In genomic region chr11:17611503-17612220, GRCh38 we compare ENCODE assay signal across 23 cellular contexts.
"Had no signal": no experiment of that assay in that cellular context is flagged by ENCODE, and none has a peak within 500 bp of the region (broad histone marks: within the 10 kb centered on the region; RNA-seq: fewer than 3 reads in every experiment).

No MANE protein-coding gene starts in this region.

- H3K79me2 ChIP-seq: hepatocyte had no signal

- H3K4me2 ChIP-seq: hepatocyte had no signal

- H3K4me1 Mint-ChIP-seq: activated B cell treated with CpG ODN at 0.5 μM for 24 hours; memory B cell; stimulated activated memory B cell treated with anti-CD40 and anti-IgM and Interleukin-4, amounts not matched to agents 10 μg/mL and 1 μg/mL and 100 μg/mL, for 72 hours had no signal

- H3K36me3 Mint-ChIP-seq: activated naive CD8-positive, alpha-beta T cell; memory B cell; natural killer cell treated with Interleukin-12 subunit alpha and Interleukin-12 subunit beta and Interleukin-15 and Interleukin-18, amount 100 ng/mL, for 72 hours; stimulated activated memory B cell treated with anti-CD40 and anti-IgM and Interleukin-4, amounts not matched to agents 10 μg/mL and 1 μg/mL and 100 μg/mL, for 72 hours had no signal

- H3K4me3 Mint-ChIP-seq: activated B cell treated with CpG ODN at 0.5 μM for 24 hours; activated naive CD8-positive, alpha-beta T cell; activated T-helper 1 cell treated with anti-CD3 and anti-CD28 coated beads, Interleukin-12 subunit alpha, Interleukin-12 subunit beta, Interleukin-2, Interleukin-4 antibody, amounts not matched to agents 30 ng/mL and 10 ng/mL and 1 ng/mL, durations not matched to agents 14 hours and 24 hours and 36 hours; memory B cell; natural killer cell treated with Interleukin-12 subunit alpha and Interleukin-12 subunit beta and Interleukin-15 and Interleukin-18, amount 100 ng/mL, for 72 hours; stimulated activated memory B cell treated with anti-CD40 and anti-IgM and Interleukin-4, amounts not matched to agents 10 μg/mL and 1 μg/mL and 100 μg/mL, for 72 hours; T-helper 17 cell had no signal

- H3K27me3 ChIP-seq: adrenal gland, ascending aorta, brain microvascular endothelial cell, vagina had no signal

- DNase-seq: activated B cell treated with CpG ODN at 0.5 μM for 24 hours; activated CD4-positive, alpha-beta T cell treated with anti-CD3 and anti-CD28 coated beads for 4 hours; brain microvascular endothelial cell; dermis blood vessel endothelial cell; effector CD8-positive, alpha-beta T cell; glutamatergic neuron; left ventricle myocardium superior; small intestine; stimulated activated CD4-positive, alpha-beta T cell treated with anti-CD3 and anti-CD28 coated beads, Interleukin-2, amount 100 ng/mL, for 24 hours; stomach; SW 1271; T-helper 17 cell; transverse colon had no signal

- H3K9me3 Mint-ChIP-seq: activated B cell treated with CpG ODN at 0.5 μM for 24 hours; activated T-helper 1 cell treated with anti-CD3 and anti-CD28 coated beads, Interleukin-12 subunit alpha, Interleukin-12 subunit beta, Interleukin-2, Interleukin-4 antibody, amounts not matched to agents 30 ng/mL and 10 ng/mL and 1 ng/mL, durations not matched to agents 14 hours and 24 hours and 36 hours; memory B cell; natural killer cell treated with Interleukin-12 subunit alpha and Interleukin-12 subunit beta and Interleukin-15 and Interleukin-18, amount 100 ng/mL, for 72 hours; stimulated activated memory B cell treated with anti-CD40 and anti-IgM and Interleukin-4, amounts not matched to agents 10 μg/mL and 1 μg/mL and 100 μg/mL, for 72 hours had no signal

- H3K36me3 ChIP-seq: adrenal gland, ascending aorta, brain microvascular endothelial cell, stomach, suprapubic skin, transverse colon, vagina had no signal

- H3K4me1 ChIP-seq: adrenal gland, ascending aorta, stomach, suprapubic skin, transverse colon, vagina had no signal

- H3K4me3 ChIP-seq: adrenal gland, ascending aorta, hepatocyte, stomach, suprapubic skin, transverse colon, vagina had no signal

- H3K27me3 Mint-ChIP-seq: activated naive CD8-positive, alpha-beta T cell had no signal

- H3K9me3 ChIP-seq: adrenal gland, ascending aorta, stomach, suprapubic skin, transverse colon, vagina had no signal

- H3K27ac Mint-ChIP-seq: activated B cell treated with CpG ODN at 0.5 μM for 24 hours; activated naive CD8-positive, alpha-beta T cell; activated T-helper 1 cell treated with anti-CD3 and anti-CD28 coated beads, Interleukin-12 subunit alpha, Interleukin-12 subunit beta, Interleukin-2, Interleukin-4 antibody, amounts not matched to agents 30 ng/mL and 10 ng/mL and 1 ng/mL, durations not matched to agents 14 hours and 24 hours and 36 hours; memory B cell; natural killer cell treated with Interleukin-12 subunit alpha and Interleukin-12 subunit beta and Interleukin-15 and Interleukin-18, amount 100 ng/mL, for 72 hours; stimulated activated memory B cell treated with anti-CD40 and anti-IgM and Interleukin-4, amounts not matched to agents 10 μg/mL and 1 μg/mL and 100 μg/mL, for 72 hours; T-helper 17 cell had no signal

- H3K27ac ChIP-seq: adrenal gland, ascending aorta, brain microvascular endothelial cell, hepatocyte, stomach, suprapubic skin, transverse colon, vagina had no signal

- H2AFZ ChIP-seq: hepatocyte had no signal
